ENCODE assay signal across 27 cellular contexts in the genomic region with DNA sequence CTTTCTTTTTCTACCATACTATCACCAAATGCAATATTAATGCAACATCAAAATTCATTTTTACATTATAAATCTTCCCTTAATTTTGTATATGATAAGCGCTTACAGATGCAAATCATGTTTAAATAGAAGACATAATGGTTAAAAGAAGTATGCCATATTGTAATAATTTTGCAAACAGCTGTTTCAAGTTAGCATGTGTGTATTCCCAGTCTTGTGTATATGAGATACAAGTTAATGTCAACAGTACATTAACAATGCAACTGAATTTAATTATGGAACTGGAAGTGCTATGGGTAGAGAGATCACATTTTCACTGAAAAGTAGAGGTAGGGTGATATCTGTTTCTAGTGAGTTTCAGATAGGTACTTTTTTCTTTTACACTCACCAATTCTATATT. TPM values are rescaled to one million over a fixed set of nuclear protein-coding genes. Genes with fewer than 3 reads are reported as not detected.
DNase-seq lines count a peak whose midpoint lies in the region; FAIRE-seq and TF ChIP-seq lines count a peak whose summit lies in the region.
"Had no signal": no experiment of that assay in that cellular context is flagged by ENCODE, and none has a peak within 500 bp of the region (broad histone marks: within the 10 kb centered on the region; RNA-seq: fewer than 3 reads in every experiment).

No MANE protein-coding gene starts in this region.

- no peaks in the 10 kb centered on the region for H3K36me3 ChIP-seq in astrocyte (ENCODE audit: insufficient read depth, low read length)

- H3K4me3 ChIP-seq in astrocyte (ENCODE audit: insufficient read depth, low read depth, low read length) = no peak overlapping the region
- H3K4me3 ChIP-seq: GM12878 had no signal

- H3K9me3 Mint-ChIP-seq in astrocyte (ENCODE audit: unreplicated experiment) (no peaks in the 10 kb centered on the region), mesothelial cell of epicardium (peaks cover 6% of the 10 kb centered on the region)
- H3K9me3 Mint-ChIP-seq in activated T-helper 2 cell treated with anti-CD3 and anti-CD28 coated beads, Interferon-gamma antibody, Interleukin-2, Interleukin-4, amounts not matched to agents 10 μg/mL and 5 μg/mL and 100 μg/mL, durations not matched to agents 14 hours and 24 hours and 36 hours = no peaks in the 10 kb centered on the region
- H3K9me3 Mint-ChIP-seq: CD8-positive, alpha-beta T cell had no signal

- H3K4me1 ChIP-seq in astrocyte (ENCODE audit: insufficient read depth, low read length) = peaks cover 17% of the 10 kb centered on the region
- H3K4me1 ChIP-seq: Caco-2 had no signal

- H3K27ac ChIP-seq in astrocyte (ENCODE audit: low read depth, low read length) = no peak overlapping the region
- H3K27ac ChIP-seq: 22Rv1, C4-2B had no signal

- no peak overlapping the region for H2AFZ ChIP-seq in astrocyte (ENCODE audit: low read depth, low read length)

- intact Hi-C loops in activated T-helper 2 cell treated with anti-CD3 and anti-CD28 coated beads, Interferon-gamma antibody, Interleukin-2, Interleukin-4, amounts not matched to agents 10 μg/mL and 5 μg/mL and 100 μg/mL, durations not matched to agents 14 hours and 24 hours and 36 hours (cut with micrococcal nuclease) = no loop called here

- H3K27ac Mint-ChIP-seq in astrocyte (ENCODE audit: unreplicated experiment) = no peak overlapping the region
- H3K27ac Mint-ChIP-seq in mesothelial cell of epicardium = peak overlapping the region; percentile 22
- H3K27ac Mint-ChIP-seq in activated T-helper 2 cell treated with anti-CD3 and anti-CD28 coated beads, Interferon-gamma antibody, Interleukin-2, Interleukin-4, amounts not matched to agents 10 μg/mL and 5 μg/mL and 100 μg/mL, durations not matched to agents 14 hours and 24 hours and 36 hours = no peak overlapping the region
- H3K27ac Mint-ChIP-seq: B cell; CD8-positive, alpha-beta T cell had no signal

- no peak overlapping the region for H3K4me3 Mint-ChIP-seq in astrocyte (ENCODE audit: unreplicated experiment)
- H3K4me3 Mint-ChIP-seq in mesothelial cell of epicardium = no peak overlapping the region
- H3K4me3 Mint-ChIP-seq in activated T-helper 2 cell treated with anti-CD3 and anti-CD28 coated beads, Interferon-gamma antibody, Interleukin-2, Interleukin-4, amounts not matched to agents 10 μg/mL and 5 μg/mL and 100 μg/mL, durations not matched to agents 14 hours and 24 hours and 36 hours (ENCODE audit: low read depth) = no peak overlapping the region
- H3K4me3 Mint-ChIP-seq: B cell; CD8-positive, alpha-beta T cell had no signal

- H3K9ac ChIP-seq in astrocyte (ENCODE audit: low read length) = no peak overlapping the region

- H3K27me3 Mint-ChIP-seq in astrocyte (ENCODE audit: low read depth, unreplicated experiment) (no peaks in the 10 kb centered on the region), mesothelial cell of epicardium (ENCODE audit: low read depth) (peaks cover 3% of the 10 kb centered on the region)
- peaks cover 5% of the 10 kb centered on the region for H3K27me3 Mint-ChIP-seq in activated T-helper 2 cell treated with anti-CD3 and anti-CD28 coated beads, Interferon-gamma antibody, Interleukin-2, Interleukin-4, amounts not matched to agents 10 μg/mL and 5 μg/mL and 100 μg/mL, durations not matched to agents 14 hours and 24 hours and 36 hours (ENCODE audit: low read depth)
- H3K27me3 Mint-ChIP-seq: B cell had no signal

- H3K4me1 Mint-ChIP-seq in astrocyte (ENCODE audit: low read depth, unreplicated experiment) (peaks cover 18% of the 10 kb centered on the region), mesothelial cell of epicardium (peaks cover 38% of the 10 kb centered on the region)
- H3K4me1 Mint-ChIP-seq in activated T-helper 2 cell treated with anti-CD3 and anti-CD28 coated beads, Interferon-gamma antibody, Interleukin-2, Interleukin-4, amounts not matched to agents 10 μg/mL and 5 μg/mL and 100 μg/mL, durations not matched to agents 14 hours and 24 hours and 36 hours (ENCODE audit: low read depth) = peaks cover 12% of the 10 kb centered on the region

- DNase-seq in GM19239 (ENCODE audit: insufficient read length, low spot score) = no peak
- peak; percentile 51 to 55 for DNase-seq in NCI-H526 (lab: John Stamatoyannopoulos, UW)
- DNase-seq in astrocyte (ENCODE audit: low read depth) = no peak
- DNase-seq in mesothelial cell of epicardium (ENCODE audit: low spot score in 2 of 2, unreplicated experiment in 2 of 2) = no peak
- DNase-seq in activated T-helper 2 cell treated with anti-CD3 and anti-CD28 coated beads, Interferon-gamma antibody, Interleukin-2, Interleukin-4, amounts not matched to agents 10 μg/mL and 5 μg/mL and 100 μg/mL, durations not matched to agents 14 hours and 24 hours and 36 hours (ENCODE audit: low spot score) = no peak
- no peak for DNase-seq in erythroblast (lab: John Stamatoyannopoulos, UW)
- no peak for DNase-seq in D721Med (ENCODE audit: insufficient read length, low spot score)
- DNase-seq: Caco-2; CD8-positive, alpha-beta T cell; DMS 273 treated with DMSO at 0.1 percent for 48 hours; DMS79; EL; GDM1; NCI-H1092; NCI-H1436; NCI-H187; NCI-H2171 treated with DMSO at 0.1 percent for 48 hours; NCI-H345; NCI-H510A treated with DMSO at 0.1 percent for 48 hours; NCI-H774; SIG-M5 had no signal

- H3K27me3 ChIP-seq in astrocyte (ENCODE audit: insufficient read depth, low read length) = no peaks in the 10 kb centered on the region

- TF ChIP-seq CTCF in astrocyte (IDR thresholded peaks at IDR 0.05; ENCODE audit: insufficient read depth, low read depth, low read length) = no peak
- no peak for TF ChIP-seq CTCF in mesothelial cell of epicardium (IDR thresholded peaks at IDR 0.05; ENCODE audit: unreplicated experiment)
- no peak for TF ChIP-seq CTCF in D721Med (IDR thresholded peaks at IDR 0.05; ENCODE audit: insufficient read depth, missing control alignments)

- no peaks in the 10 kb centered on the region for H3K79me2 ChIP-seq in astrocyte (ENCODE audit: insufficient read depth, low read length)

- H4K20me1 ChIP-seq in astrocyte (ENCODE audit: insufficient read depth, low read length) = no peaks in the 10 kb centered on the region

- FAIRE-seq in GM19239 (lab: Jason Lieb, UNC) (peak; percentile 18), astrocyte (lab: Jason Lieb, UNC) (peak; percentile 13), D721Med (lab: Jason Lieb, UNC) (no peak)
- FAIRE-seq: GM12878, RCC 7860 had no signal

- H3K4me2 ChIP-seq in astrocyte (ENCODE audit: low read length) = no peak overlapping the region

- no peaks in the 10 kb centered on the region for H3K36me3 Mint-ChIP-seq in astrocyte (ENCODE audit: low read depth, unreplicated experiment)
- no peaks in the 10 kb centered on the region for H3K36me3 Mint-ChIP-seq in mesothelial cell of epicardium
- no peaks in the 10 kb centered on the region for H3K36me3 Mint-ChIP-seq in activated T-helper 2 cell treated with anti-CD3 and anti-CD28 coated beads, Interferon-gamma antibody, Interleukin-2, Interleukin-4, amounts not matched to agents 10 μg/mL and 5 μg/mL and 100 μg/mL, durations not matched to agents 14 hours and 24 hours and 36 hours (ENCODE audit: low read depth)
- H3K36me3 Mint-ChIP-seq: CD8-positive, alpha-beta T cell had no signal

- no peaks in the 10 kb centered on the region for H3K9me3 ChIP-seq in astrocyte (ENCODE audit: insufficient read depth, low read depth, low read length)
- H3K9me3 ChIP-seq: Caco-2 had no signal

- TF ChIP-seq POLR2A in erythroblast (IDR thresholded peaks at IDR 0.05; ENCODE audit: low read length) = no peak

RNA-seq across cellular contexts. Expression of gene WNT16, which starts 24.5 kb away (rescaled TPM):
- total RNA-seq in astrocyte = 0.07 TPM in 1 of 2 replicates, not detected in the other
- total RNA-seq in mesothelial cell of epicardium = 0.49 to 0.86 TPM (median 0.61 TPM) in 3 replicates
- not detected in 2 replicates for total RNA-seq in activated T-helper 2 cell treated with anti-CD3 and anti-CD28 coated beads, Interferon-gamma antibody, Interleukin-2, Interleukin-4, amounts not matched to agents 10 μg/mL and 5 μg/mL and 100 μg/mL, durations not matched to agents 14 hours and 24 hours and 36 hours
- total RNA-seq: Caco-2; CD8-positive, alpha-beta T cell; H4 had no signal

Comparison
In these comparisons a context has a peak if more than half of its experiments do, and no peak if none do; other contexts are left out.
1. DNase-seq: peak in NCI-H526 (2 of 2); none in GM19239 (single experiment), astrocyte (single experiment), mesothelial cell of epicardium (0 of 2), activated T-helper 2 cell treated with anti-CD3 and anti-CD28 coated beads, Interferon-gamma antibody, Interleukin-2, Interleukin-4, amounts not matched to agents 10 μg/mL and 5 μg/mL and 100 μg/mL, durations not matched to agents 14 hours and 24 hours and 36 hours (single experiment), erythroblast (0 of 2) and D721Med (single experiment).